9 cellular contexts compared by ENCODE assay signal in genomic region chr19:39845172-39845571, GRCh38. TPM values are rescaled to one million over a fixed set of nuclear protein-coding genes. Genes with fewer than 3 reads are reported as not detected.
DNase-seq lines count a peak whose midpoint lies in the region; ATAC-seq and TF ChIP-seq lines count a peak whose summit lies in the region.
"Had no signal": no experiment of that assay in that cellular context is flagged by ENCODE, and none has a peak within 500 bp of the region (broad histone marks: within the 10 kb centered on the region; RNA-seq: fewer than 3 reads in every experiment).

No MANE protein-coding gene starts in this region.

- POLR2A ChIA-PET in activated CD4-positive, alpha-beta T cell treated with anti-CD3 and anti-CD28 coated beads for 36 hours (lab: Charles Lee) = interaction anchor here (0.5 to 5.1 kb wide), 3 partner anchors 12 to 342 kb away, joined by 3 to 32 read pairs (median 4); partner anchors contain the start of genes DYRK1B and PSMC4
- POLR2A ChIA-PET in activated CD8-positive, alpha-beta T cell treated with anti-CD3 and anti-CD28 coated beads for 36 hours (lab: Charles Lee) = interaction anchor here (0.8 to 2.1 kb wide), 9 partner anchors 12 to 410 kb away, joined by 3 to 21 read pairs (median 5); partner anchors contain the start of genes DYRK1B, PSMC4 and RPS16

- peaks cover 0 to 2% (median under 1%) of the 10 kb centered on the region in 5 donors for H3K36me3 ChIP-seq in subcutaneous abdominal adipose tissue (ENCODE audit: control insufficient read depth in 5 of 5, insufficient read depth in 5 of 5, low read length in 5 of 5)

- H3K4me3 ChIP-seq in iPS-18c (ENCODE audit: insufficient read depth, low read depth, low read length) = peak overlapping the region; percentile 95
- peak overlapping the region; percentile 62 to 92 (median 83) for H3K4me3 ChIP-seq in subcutaneous abdominal adipose tissue (ENCODE audit: low read depth in 1 of 5, low read length in 5 of 5)

- peaks cover 50% of the 10 kb centered on the region for H3K4me1 Mint-ChIP-seq in activated CD4-positive, alpha-beta T cell treated with anti-CD3 and anti-CD28 coated beads for 36 hours
- H3K4me1 Mint-ChIP-seq in activated CD8-positive, alpha-beta T cell treated with anti-CD3 and anti-CD28 coated beads for 36 hours (ENCODE audit: low read depth) = peaks cover 40% of the 10 kb centered on the region

- CTCF ChIA-PET in activated CD4-positive, alpha-beta T cell treated with anti-CD3 and anti-CD28 coated beads for 36 hours (lab: Charles Lee) = interaction anchor here (0.6 to 8.1 kb wide), 15 partner anchors 9 to 400 kb away, joined by 3 to 77 read pairs (median 5); partner anchors contain the start of genes DYRK1B, PSMC4 and SUPT5H
- CTCF ChIA-PET in activated CD8-positive, alpha-beta T cell treated with anti-CD3 and anti-CD28 coated beads for 36 hours (lab: Charles Lee) = interaction anchor here (0.9 to 5.8 kb wide), 12 partner anchors 9 to 125 kb away, joined by 3 to 63 read pairs (median 9); partner anchors contain the start of genes DYRK1B and PSMC4

- H3K4me1 ChIP-seq in subcutaneous abdominal adipose tissue (ENCODE audit: control insufficient read depth in 5 of 5, insufficient read depth in 5 of 5, low read length in 5 of 5) = peaks cover 3 to 34% (median 30%) of the 10 kb centered on the region in 5 donors

- DNase-seq in activated CD4-positive, alpha-beta T cell treated with anti-CD3 and anti-CD28 coated beads for 36 hours = no peak
- no peak for DNase-seq in activated CD4-positive, alpha-beta T cell treated with anti-CD3 and anti-CD28 coated beads for 1 hour
- DNase-seq in activated CD8-positive, alpha-beta T cell treated with anti-CD3 and anti-CD28 coated beads for 36 hours = peak; percentile 19
- no peak for DNase-seq in cerebellum (ENCODE audit: low spot score)
- no peak for DNase-seq in stimulated activated CD8-positive, alpha-beta memory T cell treated with anti-CD3 and anti-CD28 coated beads, Interleukin-4, amount 100 ng/mL, for 48 hours
- DNase-seq: NCI-H1436 treated with DMSO at 0.1 percent for 48 hours had no signal

- no peaks in the 10 kb centered on the region for H3K9me3 Mint-ChIP-seq in activated CD4-positive, alpha-beta T cell treated with anti-CD3 and anti-CD28 coated beads for 36 hours (ENCODE audit: low read depth)
- H3K9me3 Mint-ChIP-seq in activated CD8-positive, alpha-beta T cell treated with anti-CD3 and anti-CD28 coated beads for 36 hours = no peaks in the 10 kb centered on the region

- no peaks in the 10 kb centered on the region for H3K9me3 ChIP-seq in iPS-18c (ENCODE audit: control insufficient read depth, insufficient read depth, low read length)
- H3K9me3 ChIP-seq in subcutaneous abdominal adipose tissue (ENCODE audit: control insufficient read depth in 5 of 5, low read length in 5 of 5) = no peaks in the 10 kb centered on the region

- no peak overlapping the region for H3K27ac ChIP-seq in subcutaneous abdominal adipose tissue (ENCODE audit: low read depth, low read length)

- ATAC-seq in activated CD4-positive, alpha-beta T cell treated with anti-CD3 and anti-CD28 coated beads for 36 hours = no peak
- peak; percentile 12 for ATAC-seq in activated CD8-positive, alpha-beta T cell treated with anti-CD3 and anti-CD28 coated beads for 36 hours
- no peak for ATAC-seq in GM18909 (IDR thresholded peaks at IDR 0.05; ENCODE audit: poor library complexity, unreplicated experiment)

- peak overlapping the region; percentile 73 to 88 (median 86) for H3K9ac ChIP-seq in subcutaneous abdominal adipose tissue (ENCODE audit: low read length in 5 of 5)

- H3K36me3 Mint-ChIP-seq in activated CD4-positive, alpha-beta T cell treated with anti-CD3 and anti-CD28 coated beads for 36 hours (ENCODE audit: low read depth) = peaks cover 48% of the 10 kb centered on the region
- H3K36me3 Mint-ChIP-seq in activated CD8-positive, alpha-beta T cell treated with anti-CD3 and anti-CD28 coated beads for 36 hours (ENCODE audit: low read depth) = peaks cover 37% of the 10 kb centered on the region

- TF ChIP-seq CTCF in activated CD8-positive, alpha-beta T cell treated with anti-CD3 and anti-CD28 coated beads for 36 hours (IDR thresholded peaks at IDR 0.05) = no peak

- no peaks in the 10 kb centered on the region for H3K27me3 Mint-ChIP-seq in activated CD4-positive, alpha-beta T cell treated with anti-CD3 and anti-CD28 coated beads for 36 hours
- H3K27me3 Mint-ChIP-seq in activated CD8-positive, alpha-beta T cell treated with anti-CD3 and anti-CD28 coated beads for 36 hours = no peaks in the 10 kb centered on the region

- H3K27ac Mint-ChIP-seq in activated CD4-positive, alpha-beta T cell treated with anti-CD3 and anti-CD28 coated beads for 36 hours = peak overlapping the region; percentile 94
- peak overlapping the region; percentile 95 for H3K27ac Mint-ChIP-seq in activated CD8-positive, alpha-beta T cell treated with anti-CD3 and anti-CD28 coated beads for 36 hours

- H3K4me3 Mint-ChIP-seq in activated CD4-positive, alpha-beta T cell treated with anti-CD3 and anti-CD28 coated beads for 36 hours = peak overlapping the region; percentile 96
- H3K4me3 Mint-ChIP-seq in activated CD8-positive, alpha-beta T cell treated with anti-CD3 and anti-CD28 coated beads for 36 hours = peak overlapping the region; percentile 91

- no peaks in the 10 kb centered on the region for H3K27me3 ChIP-seq in subcutaneous abdominal adipose tissue (ENCODE audit: control insufficient read depth in 5 of 5, insufficient read depth in 4 of 5, low read length in 5 of 5)

- intact Hi-C loops in activated CD4-positive, alpha-beta T cell treated with anti-CD3 and anti-CD28 coated beads for 36 hours (cut with DNase I, micrococcal nuclease) = loop anchor here (2.0 to 10.0 kb wide), 5 partner anchors 80 to 760 kb away; partner anchors contain the start of genes EID2 (in 1 of the 2), LTBP4 (in 1 of the 2) and PSMC4 (in 1 of the 2)
- intact Hi-C loops in activated CD8-positive, alpha-beta T cell treated with anti-CD3 and anti-CD28 coated beads for 36 hours (cut with micrococcal nuclease) = no loop called here

RNA-seq across cellular contexts. Expression of gene FBL, which starts 1.0 kb away (rescaled TPM):
- total RNA-seq in activated CD4-positive, alpha-beta T cell treated with anti-CD3 and anti-CD28 coated beads for 36 hours = 100 to 1,000 TPM; 742 to 890 TPM
- 100 to 1,000 TPM; 901 to 905 TPM for total RNA-seq in activated CD8-positive, alpha-beta T cell treated with anti-CD3 and anti-CD28 coated beads for 36 hours
- total RNA-seq in cerebellum = 96.6 TPM

RNA-seq across cellular contexts. Expression of gene DYRK1B, which starts 11.2 kb away (rescaled TPM):
- total RNA-seq in activated CD4-positive, alpha-beta T cell treated with anti-CD3 and anti-CD28 coated beads for 36 hours = 1 to 10 TPM; 4.8 to 6.9 TPM
- total RNA-seq in activated CD8-positive, alpha-beta T cell treated with anti-CD3 and anti-CD28 coated beads for 36 hours = 1 to 10 TPM; 5.4 to 7.0 TPM
- 20.1 TPM for total RNA-seq in cerebellum
